ENCODE assay signal across 8 cellular contexts in genomic region chr15:61228025-61228901, GRCh38. TPM values are rescaled to one million over a fixed set of nuclear protein-coding genes. Genes with fewer than 3 reads are reported as not detected.
DNase-seq lines count a peak whose midpoint lies in the region; ATAC-seq and TF ChIP-seq lines count a peak whose summit lies in the region.

No MANE protein-coding gene starts in this region.

- H3K4me1 ChIP-seq in esophagus squamous epithelium: peaks cover 0 to 39% (median 7%) of the 10 kb centered on the region in 3 donors

- H3K27ac ChIP-seq in esophagus squamous epithelium: peak overlapping the region; percentile 9 to 59 (median 50)

- H3K4me3 Mint-ChIP-seq in nephron: peak overlapping the region; percentile 91 to 98 (median 94)

- no peaks in the 10 kb centered on the region for H3K9me3 ChIP-seq in esophagus squamous epithelium

- no peak for ATAC-seq in omental fat pad (ENCODE audit: low FRiP score)

- H3K4me1 Mint-ChIP-seq in nephron: peaks cover 15% of the 10 kb centered on the region

- H3K27me3 Mint-ChIP-seq in nephron (ENCODE audit: low read depth): peaks cover 14% of the 10 kb centered on the region

- TF ChIP-seq CTCF in esophagus squamous epithelium (IDR thresholded peaks at IDR 0.05) (no peak), nephron (IDR thresholded peaks at IDR 0.05; ENCODE audit: unreplicated experiment in 3 of 3) (no peak), omental fat pad (IDR thresholded peaks at IDR 0.05) (no peak)

- TF ChIP-seq POLR2A in esophagus squamous epithelium (IDR thresholded peaks at IDR 0.05): no peak

- WGBS in esophagus squamous epithelium, 2 donors: 0 to 1% methylated on average over 4 to 24 of the region's 63 CpGs

- no peaks in the 10 kb centered on the region for H3K9me3 Mint-ChIP-seq in nephron

- H3K36me3 Mint-ChIP-seq in nephron (ENCODE audit: low read depth): no peaks in the 10 kb centered on the region

- H3K36me3 ChIP-seq in esophagus squamous epithelium: no peaks in the 10 kb centered on the region

- H3K27ac Mint-ChIP-seq in nephron: peak overlapping the region; percentile 51 to 89 (median 61)

- H3K4me3 ChIP-seq in GM08714 (ENCODE audit: low read length) (peak overlapping the region; percentile 54; the same call in 1 of the 2 replicates), esophagus squamous epithelium (peak overlapping the region; percentile 50 to 81 (median 64))

- intact Hi-C loops in esophagus squamous epithelium (cut with DNase I): no loop called here

- DNase-seq in RPMI7951 (ENCODE audit: low read depth) (peak; percentile 16), esophagus squamous epithelium (lab: John Stamatoyannopoulos, UW) (no peak), glomerular visceral epithelial cell (ENCODE audit: extremely low spot score) (no peak), cortex of kidney (lab: John Stamatoyannopoulos, UW) (no peak), omental fat pad (ENCODE audit: low spot score) (no peak), NCI-H1694 (lab: John Stamatoyannopoulos, UW) (no peak)

- H3K27me3 ChIP-seq in esophagus squamous epithelium: peaks cover 0 to 40% (median 0%) of the 10 kb centered on the region in 4 donors

RNA-seq across cellular contexts. Expression of gene RORA, which starts 0.8 kb away (rescaled TPM):
- 0.20 and 0.84 TPM in 2 replicates for total RNA-seq in RPMI7951 (2014; rRNA removed; shearing (Covaris generic))
- total RNA-seq in esophagus squamous epithelium: 10 to 100 TPM; 22.1 to 56.6 (median 36.0) TPM
- 10 to 100 TPM; 26.2 to 72.0 (median 32.2) TPM for total RNA-seq in omental fat pad

Comparison
In these comparisons a context has a peak if more than half of its experiments do, and no peak if none do; other contexts are left out.
1. RNA of gene RORA, which starts 0.8 kb away (total RNA-seq): 22.1 to 56.6 TPM in esophagus squamous epithelium and 26.2 to 72.0 TPM in omental fat pad; 0.20 to 0.84 TPM in RPMI7951; every median in the first group is over 10 times any median in the second.